Comparison of ENCODE assay signal across 28 cellular contexts in genomic region chr9:122376791-122377190, GRCh38. TPM values are rescaled to one million over a fixed set of nuclear protein-coding genes. Genes with fewer than 3 reads are reported as not detected.
A peak's percentile ranks its signal among the peaks of the same experiment; 100 is the strongest.
DNase-seq lines count a peak whose midpoint lies in the region; ATAC-seq, FAIRE-seq and TF ChIP-seq lines count a peak whose summit lies in the region.
"Had no signal": no experiment of that assay in that cellular context is flagged by ENCODE, and none has a peak within 500 bp of the region (broad histone marks: within the 10 kb centered on the region; RNA-seq: fewer than 3 reads in every experiment).

No MANE protein-coding gene starts in this region.

- peak overlapping the region; percentile 60; the same call in 1 of the 2 replicates for H3K27ac Mint-ChIP-seq in HFFc6
- H3K27ac Mint-ChIP-seq: activated B cell treated with CpG ODN at 0.5 μM for 24 hours; activated naive CD4-positive, alpha-beta T cell treated with anti-CD3 and anti-CD28 coated beads, Interleukin-2, amount 10 ng/mL, durations not matched to agents 7 days and 5 days had no signal

- ATAC-seq in omental fat pad (ENCODE audit: low FRiP score) (no peak), GM21723 (IDR thresholded peaks at IDR 0.05; ENCODE audit: unreplicated experiment) (no peak)
- ATAC-seq: foreskin keratinocyte had no signal

- no peak overlapping the region for H3K4ac ChIP-seq in H1 (replicated peaks; ENCODE audit: insufficient read length, low read depth, low read length)

- H2AK5ac ChIP-seq in H1 (ENCODE audit: low read depth, low read length) = no peak overlapping the region

- TF ChIP-seq EP300 in H1 (IDR thresholded peaks at IDR 0.05; ENCODE audit: borderline replicate concordance in 1 of 2, low read depth in 2 of 2, low read length in 2 of 2) = no peak

- H3K4me3 ChIP-seq in ACC112 (ENCODE audit: low read depth, low read length) (no peak overlapping the region), H1 (ENCODE audit: extremely low read depth in 1 of 4, insufficient read depth in 2 of 4, low read depth in 3 of 4, low read length in 4 of 4) (no peak overlapping the region), small intestine (ENCODE audit: low read depth in 1 of 2, low read length in 2 of 2) (no peak overlapping the region), uterus (no peak overlapping the region)
- H3K4me3 ChIP-seq: heart right ventricle, lung, PC-9, upper lobe of left lung had no signal

- no peak overlapping the region for H2BK120ac ChIP-seq in H1 (replicated peaks; ENCODE audit: low read depth, low read length)

- H3K4me1 ChIP-seq in ACC112 (ENCODE audit: control insufficient read depth, insufficient read depth, low read length, unreplicated experiment) = peaks cover 54% of the 10 kb centered on the region
- peaks cover 13 to 23% (median 16%) of the 10 kb centered on the region in 4 experiments for H3K4me1 ChIP-seq in H1 (replicated peaks in 1 of 4; ENCODE audit: control insufficient read depth in 3 of 4, insufficient read depth in 4 of 4, low read length in 3 of 4)
- no peaks in the 10 kb centered on the region for H3K4me1 ChIP-seq in small intestine (ENCODE audit: control insufficient read depth in 2 of 2, insufficient read depth in 1 of 2, low read depth in 1 of 2, low read length in 1 of 2)
- peaks cover 0 to 4% of the 10 kb centered on the region in 2 donors for H3K4me1 ChIP-seq in uterus
- H3K4me1 ChIP-seq: Caco-2, foreskin keratinocyte had no signal

- H3K79me2 ChIP-seq in ACC112 (ENCODE audit: control insufficient read depth, insufficient read depth, low read length, unreplicated experiment) = peaks cover 10% of the 10 kb centered on the region
- H3K79me2 ChIP-seq in H1 (ENCODE audit: control insufficient read depth in 1 of 2, insufficient read depth in 2 of 2, low read length in 2 of 2) = no peaks in the 10 kb centered on the region

- H3K23ac ChIP-seq in H1 (ENCODE audit: insufficient read length) = no peak overlapping the region

- H2AFZ ChIP-seq in ACC112 (ENCODE audit: low read length, unreplicated experiment) (no peak overlapping the region), H1 (ENCODE audit: low read length) (no peak overlapping the region; the same call in 1 of the 2 replicates)
- H2AFZ ChIP-seq: PC-9 had no signal

- no peak overlapping the region for H3K18ac ChIP-seq in H1 (ENCODE audit: extremely low read depth, low read length)

- no peaks in the 10 kb centered on the region for H4K20me1 ChIP-seq in H1 (replicated peaks in 1 of 2; ENCODE audit: control insufficient read depth in 1 of 2, insufficient read depth in 2 of 2, low read length in 2 of 2)

- H4K91ac ChIP-seq in H1 (replicated peaks; ENCODE audit: insufficient read length, low read length) = no peak overlapping the region

- CTCF ChIA-PET in H1 (lab: Charles Lee; ENCODE audit: partially characterized antibody) = interaction anchor here (1.1 to 4.9 kb wide), 7 partner anchors 13 to 434 kb away, joined by 3 to 43 read pairs (median 7); no protein-coding TSS in a partner anchor

- H3K36me3 ChIP-seq in ACC112 (ENCODE audit: insufficient read depth, low read length) (peaks cover 20% of the 10 kb centered on the region), H1 (ENCODE audit: control insufficient read depth in 2 of 4, insufficient read depth in 4 of 4, low read length in 3 of 4) (no peaks in the 10 kb centered on the region), small intestine (ENCODE audit: control insufficient read depth in 2 of 2, insufficient read depth in 2 of 2, low read length in 2 of 2) (no peaks in the 10 kb centered on the region), uterus (no peaks in the 10 kb centered on the region)
- H3K36me3 ChIP-seq: upper lobe of left lung had no signal

- H3K79me1 ChIP-seq in H1 (ENCODE audit: low read depth, low read length) = no peaks in the 10 kb centered on the region

- intact Hi-C loops in uterus (cut with DNase I; ENCODE audit: low total_unique reads) = no loop called here

- H3K4me3 Mint-ChIP-seq in HFFc6 = peak overlapping the region; percentile 55; the same call in 1 of the 2 replicates
- H3K4me3 Mint-ChIP-seq: activated B cell treated with CpG ODN at 0.5 μM for 24 hours; activated naive CD4-positive, alpha-beta T cell treated with anti-CD3 and anti-CD28 coated beads, Interleukin-2, amount 10 ng/mL, durations not matched to agents 7 days and 5 days had no signal

- peaks cover 14% of the 10 kb centered on the region for H3K9me3 Mint-ChIP-seq in HFFc6
- H3K9me3 Mint-ChIP-seq: activated B cell treated with CpG ODN at 0.5 μM for 24 hours, brain had no signal

- H3K27me3 ChIP-seq in ACC112 (ENCODE audit: insufficient read depth, low read length) (no peaks in the 10 kb centered on the region), H1 (replicated peaks in 1 of 4; ENCODE audit: control insufficient read depth in 3 of 4, extremely low read depth in 1 of 4, insufficient read depth in 3 of 4, low read length in 3 of 4) (peaks cover 0 to 22% (median 15%) of the 10 kb centered on the region in 4 experiments; a peak in 6 of 7 replicates), small intestine (ENCODE audit: control insufficient read depth in 2 of 2, insufficient read depth in 2 of 2, low read length in 2 of 2) (peaks cover 0 to 3% of the 10 kb centered on the region in 2 donors), uterus (no peaks in the 10 kb centered on the region)
- H3K27me3 ChIP-seq: foreskin keratinocyte, upper lobe of left lung had no signal

- peaks cover 29% of the 10 kb centered on the region for H3K36me3 Mint-ChIP-seq in HFFc6 (ENCODE audit: low read depth)
- H3K36me3 Mint-ChIP-seq: activated naive CD4-positive, alpha-beta T cell treated with anti-CD3 and anti-CD28 coated beads, Interleukin-2, amount 10 ng/mL, durations not matched to agents 7 days and 5 days; brain had no signal

- peak overlapping the region; percentile 18 for H3K27ac ChIP-seq in ACC112 (ENCODE audit: low read depth, low read length)
- no peak overlapping the region for H3K27ac ChIP-seq in H1 (ENCODE audit: low read depth, low read length)
- H3K27ac ChIP-seq in small intestine (ENCODE audit: low read depth in 1 of 2, low read length in 1 of 2) = no peak overlapping the region
- no peak overlapping the region for H3K27ac ChIP-seq in uterus
- H3K27ac ChIP-seq: epithelial cell of prostate, foreskin keratinocyte, heart right ventricle, HL-60, PC-9, upper lobe of left lung had no signal

- H4K5ac ChIP-seq in H1 (ENCODE audit: insufficient read length, low read depth, low read length) = no peak overlapping the region

- DNase-seq in HFFc6 = no peak
- DNase-seq in H1 (ENCODE audit: low read depth in 1 of 2, low spot score in 2 of 2) = no peak
- DNase-seq in omental fat pad (ENCODE audit: low spot score) = peak; percentile 5
- DNase-seq in KG1 (lab: John Stamatoyannopoulos, UW) = no peak
- no peak for DNase-seq in small intestine
- DNase-seq in uterus = no peak
- DNase-seq: ACHN; activated B cell treated with CpG ODN at 0.5 μM for 24 hours; activated CD4-positive, alpha-beta T cell treated with anti-CD3 and anti-CD28 coated beads, Interleukin-2, amount 50 U/mL, for 4 hours; activated naive CD4-positive, alpha-beta T cell treated with anti-CD3 and anti-CD28 coated beads, Interleukin-2, amount 10 ng/mL, durations not matched to agents 7 days and 5 days; effector CD4-positive, alpha-beta T cell; foreskin keratinocyte; heart right ventricle; kidney glomerular epithelial cell; NCI-H187 treated with DMSO at 0.1 percent for 48 hours; NCI-H2171 treated with DMSO at 0.1 percent for 48 hours; NK-92 treated with Interleukin-12 subunit alpha and Interleukin-12 subunit beta, amount 100 ng/mL, for 24 hours; stimulated activated CD4-positive, alpha-beta T cell treated with anti-CD3 and anti-CD28 coated beads, Interleukin-1b, Interleukin-23, amount 100 ng/mL, for 48 hours; T1000 had no signal

- no peak overlapping the region for H3K4me2 ChIP-seq in H1 (ENCODE audit: insufficient read depth in 1 of 2, low read depth in 2 of 2, low read length in 2 of 2)
- H3K4me2 ChIP-seq: PC-9 had no signal

- peak overlapping the region; percentile 10; the same call in 1 of the 2 replicates for H2BK15ac ChIP-seq in H1 (ENCODE audit: low read length)

- H2BK20ac ChIP-seq in H1 (ENCODE audit: low read length) = peak overlapping the region; percentile 1; the same call in 1 of the 2 replicates

- POLR2A ChIA-PET in H1 (lab: Charles Lee; ENCODE audit: partially characterized antibody) = no interaction called here

- H3K14ac ChIP-seq in H1 (ENCODE audit: insufficient read length) = no peak overlapping the region

- H3K23me2 ChIP-seq in H1 (ENCODE audit: low read depth, low read length) = no peaks in the 10 kb centered on the region

- FAIRE-seq in H1 (lab: Jason Lieb, UNC) = no peak
- no peak for FAIRE-seq in small intestine (lab: Jason Lieb, UNC)

- no peak overlapping the region for H3K56ac ChIP-seq in H1 (replicated peaks; ENCODE audit: insufficient read length, low read depth, low read length)

- H3K9me3 ChIP-seq in H1 (ENCODE audit: insufficient read depth in 2 of 2, low read depth in 1 of 2, low read length in 1 of 2) (0 out of 4 replicates have a peak, but pooled peaks cover 0 to 5% of the 10 kb centered on the region in 2 experiments), small intestine (ENCODE audit: control insufficient read depth, low read depth) (no peaks in the 10 kb centered on the region), uterus (no peaks in the 10 kb centered on the region)

- peaks cover 61% of the 10 kb centered on the region for H3K4me1 Mint-ChIP-seq in HFFc6 (ENCODE audit: low read depth)
- H3K4me1 Mint-ChIP-seq: activated naive CD4-positive, alpha-beta T cell treated with anti-CD3 and anti-CD28 coated beads, Interleukin-2, amount 10 ng/mL, durations not matched to agents 7 days and 5 days had no signal

- H2BK5ac ChIP-seq in H1 (ENCODE audit: low read depth, low read length) = no peak overlapping the region

- TF ChIP-seq CTCF in HFFc6 (IDR thresholded peaks at IDR 0.05) (no peak), H1 (IDR thresholded peaks at IDR 0.05; ENCODE audit: control extremely low read depth in 1 of 3, insufficient read depth in 1 of 3, low read depth in 1 of 3, low read length in 3 of 3) (no peak), omental fat pad (IDR thresholded peaks at IDR 0.05) (no peak), uterus (IDR thresholded peaks at IDR 0.05) (no peak)

- TF ChIP-seq POLR2A in H1 (IDR thresholded peaks at IDR 0.05; ENCODE audit: control extremely low read depth in 1 of 2, low read depth in 2 of 2, low read length in 2 of 2) (no peak), uterus (IDR thresholded peaks at IDR 0.05) (no peak)

- H3K27me3 Mint-ChIP-seq in HFFc6 (ENCODE audit: insufficient read depth) = peaks cover 1% of the 10 kb centered on the region; the same call in 1 of the 2 replicates
- H3K27me3 Mint-ChIP-seq: activated B cell treated with CpG ODN at 0.5 μM for 24 hours had no signal

- no peak overlapping the region for H3K9ac ChIP-seq in H1 (replicated peaks in 1 of 4; ENCODE audit: extremely low read depth in 1 of 4, low read depth in 3 of 4, low read length in 3 of 4)

- no peak overlapping the region; the same call in 1 of the 2 replicates for H4K8ac ChIP-seq in H1 (ENCODE audit: extremely low read depth, insufficient read depth, low read length)

- no peak overlapping the region for H2BK12ac ChIP-seq in H1 (ENCODE audit: low read depth, low read length)

- 100% methylated on average over 1 of the region's 1 CpG; no CpG with 5 or more reads in 1 of the 2 experiments for WGBS in H1 (ENCODE audit: extremely low coverage in 1 of 2, insufficient coverage in 1 of 2, insufficient read length in 1 of 2, insufficient replicate concordance in 2 of 2, low coverage in 1 of 2, low lambda C conversion rate in 2 of 2, missing lambda C conversion rate in 1 of 2), 2 experiments
- WGBS in small intestine, 3 donors = 40 to 69% (median 47%) methylated on average over 1 of the region's 1 CpG

- no peak for TF ChIP-seq RAD21 in H1 (IDR thresholded peaks at IDR 0.05 in 1 of 2, conservative IDR thresholded peaks at IDR 0.05 in 1 of 2; ENCODE audit: low read depth in 2 of 2, low read length in 2 of 2)

RNA-seq across cellular contexts. Expression of gene PTGS1, which starts 6.0 kb away (rescaled TPM):
- 100 to 1,000 TPM in 3 of 6 experiments, 10 to 100 TPM in 3; 33.0 to 122 (median 102) TPM for total RNA-seq in HFFc6 (2021; fragmentation: NEBNext Ultra II Directional; extraction: Animal tissue kit (Norgen Biotek cat#: 25700))
- 1.1 and 1.3 TPM in 2 replicates for total RNA-seq in H1 (2021; fragmentation: NEBNext Ultra II Directional; extraction: Animal tissue kit (Norgen Biotek cat#: 25700))
- polyA plus RNA-seq in H1 (2011; rRNA removed) (1.9 and 2.4 TPM in 2 replicates), small intestine (1 to 10 TPM; 1.8 to 7.5 (median 2.4) TPM)
- polyA plus RNA-seq in H1 (2011; cell fraction: cytosol; rRNA removed) = 1.9 TPM
- polyA plus RNA-seq in H1 (2011; cell fraction: nucleus; rRNA removed) = 2.9 TPM
- polyA plus RNA-seq in H1 (2012, experiment 1 of 2) = 0.93 to 2.0 TPM (median 1.7 TPM) in 4 replicates
- 1.00 TPM for polyA plus RNA-seq in H1 (2012, experiment 2 of 2)
- 1.4 TPM for polyA plus RNA-seq in H1 (2013, experiment 1 of 2)
- 1.5 TPM for polyA plus RNA-seq in H1 (2013, experiment 2 of 2)
- 1.8 and 2.2 TPM in 2 replicates for polyA minus RNA-seq in H1 (2011; rRNA and poly(A)+ RNA removed)
- polyA minus RNA-seq in H1 (2011; cell fraction: cytosol; rRNA and poly(A)+ RNA removed) = 1.2 TPM
- 1.1 TPM for polyA minus RNA-seq in H1 (2011; cell fraction: nucleus; rRNA and poly(A)+ RNA removed)
- total RNA-seq in omental fat pad (10 to 100 TPM; 16.0 to 36.8 (median 20.1) TPM), uterus (10 to 100 TPM in 2 of 4 donors, 1 to 10 TPM in 2; 2.1 to 20.6 (median 7.4) TPM)
